In genomic region chr1:230869499-230869898, GRCh38 we compare ENCODE assay signal across 9 cellular contexts. TPM values are rescaled to one million over a fixed set of nuclear protein-coding genes. Genes with fewer than 3 reads are reported as not detected.
DNase-seq lines count a peak whose midpoint lies in the region; ATAC-seq and TF ChIP-seq lines count a peak whose summit lies in the region.
"Had no signal": no experiment of that assay in that cellular context is flagged by ENCODE, and none has a peak within 500 bp of the region (broad histone marks: within the 10 kb centered on the region; RNA-seq: fewer than 3 reads in every experiment).

No MANE protein-coding gene starts in this region.

- no peaks in the 10 kb centered on the region for H3K36me3 ChIP-seq in right atrium auricular region

- intact Hi-C loops in left ventricle myocardium superior (cut with micrococcal nuclease): loop anchor here (10.0 kb wide), 1 partner anchor 65 kb away; no protein-coding TSS in a partner anchor

- H3K4me3 ChIP-seq in right atrium auricular region (peak overlapping the region in 1 of 2 donors; percentile 93), astrocyte of the spinal cord (ENCODE audit: low read depth, low read length) (no peak overlapping the region)

- no peak for TF ChIP-seq CTCF in right atrium auricular region (IDR thresholded peaks at IDR 0.05)
- no peak for TF ChIP-seq CTCF in astrocyte of the spinal cord (IDR thresholded peaks at IDR 0.05; ENCODE audit: low read depth, low read length)

- no peaks in the 10 kb centered on the region for H3K36me3 Mint-ChIP-seq in memory B cell

- H3K4me1 Mint-ChIP-seq in memory B cell: peaks cover 11% of the 10 kb centered on the region

- DNase-seq in right atrium auricular region (ENCODE audit: low spot score) (no peak), left ventricle myocardium superior (no peak), astrocyte of the spinal cord (ENCODE audit: low read depth, low spot score) (peak; percentile 42), memory B cell (ENCODE audit: low spot score in 2 of 2) (no peak), hypothalamus (lab: John Stamatoyannopoulos, UW) (no peak), ureter (ENCODE audit: low spot score) (no peak)
- DNase-seq: KG1 had no signal

- ATAC-seq in left ventricle myocardium superior: no peak
- ATAC-seq in memory B cell (ENCODE audit: low read depth): no peak
- no peak for ATAC-seq in HG03159 (IDR thresholded peaks at IDR 0.05; ENCODE audit: unreplicated experiment)
- no peak for ATAC-seq in HG03108 (IDR thresholded peaks at IDR 0.05; ENCODE audit: unreplicated experiment)

- no peak overlapping the region for H3K27ac Mint-ChIP-seq in memory B cell

- H3K4me1 ChIP-seq in right atrium auricular region: peaks cover 0 to 41% of the 10 kb centered on the region in 2 donors

- no peaks in the 10 kb centered on the region for H3K9me3 Mint-ChIP-seq in memory B cell

- H3K27me3 ChIP-seq in right atrium auricular region: no peaks in the 10 kb centered on the region

- H3K27ac ChIP-seq in right atrium auricular region: peak overlapping the region; percentile 93 to 95

- no peaks in the 10 kb centered on the region for H3K9me3 ChIP-seq in right atrium auricular region

- in situ Hi-C loops in astrocyte of the spinal cord (cut with HindIII; ENCODE audit: low sequenced_read_pairs): no loop called here

- H3K27me3 Mint-ChIP-seq in memory B cell: peaks cover 9% of the 10 kb centered on the region

- peak overlapping the region; percentile 34 for H3K4me3 Mint-ChIP-seq in memory B cell

RNA-seq across cellular contexts. Expression of gene C1orf198, which starts 1.2 kb away (rescaled TPM):
- total RNA-seq in right atrium auricular region (100 to 1,000 TPM in 1 of 2 donors, 10 to 100 TPM in 1; 86.1 to 115 TPM), left ventricle myocardium superior (49.8 TPM), ureter (42.2 TPM)
